ENCODE assay signal across 22 cellular contexts in the genomic region with DNA sequence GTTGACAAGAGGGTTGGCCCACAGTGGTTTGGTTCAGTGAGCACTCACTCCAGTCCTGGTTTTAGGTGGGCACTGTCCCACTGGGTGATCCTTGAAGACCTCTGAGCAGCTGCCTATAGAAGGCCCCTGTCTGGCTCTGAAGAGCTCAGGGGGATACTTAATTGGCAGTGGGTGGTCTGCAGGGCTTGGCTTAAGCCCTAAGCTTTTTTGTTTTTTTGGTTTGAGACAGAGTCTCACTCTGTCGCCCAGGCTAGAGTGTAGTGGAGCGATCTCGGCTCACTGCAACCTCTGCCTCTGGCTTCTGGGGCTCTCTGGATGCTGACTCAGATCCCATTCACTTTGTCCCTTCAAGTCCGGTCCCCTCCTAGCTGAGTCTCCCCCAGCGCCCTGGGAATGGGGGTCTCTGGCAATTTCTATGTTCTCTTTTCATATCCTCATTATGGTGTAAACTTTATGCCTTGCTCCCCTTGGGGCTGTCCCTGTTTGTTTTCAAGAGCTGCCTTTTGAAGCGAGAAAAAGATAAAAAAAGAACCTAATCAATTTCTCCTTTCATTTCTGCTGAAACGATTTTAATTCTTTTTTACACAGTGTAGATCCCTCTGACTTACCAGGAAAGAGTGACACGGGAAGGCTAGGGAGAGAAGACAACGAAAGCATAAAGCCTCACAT. TPM values are rescaled to one million over a fixed set of nuclear protein-coding genes. Genes with fewer than 3 reads are reported as not detected.
"Had no signal": no experiment of that assay in that cellular context is flagged by ENCODE, and none has a peak within 500 bp of the region (broad histone marks: within the 10 kb centered on the region; RNA-seq: fewer than 3 reads in every experiment).

No MANE protein-coding gene starts in this region.

- H3K4me1 Mint-ChIP-seq: immature natural killer cell, T-helper 17 cell had no signal

- DNase-seq: activated CD4-positive, alpha-beta T cell treated with anti-CD3 and anti-CD28 coated beads, Interleukin-2, amount 50 U/mL, for 4 hours; activated CD8-positive, alpha-beta memory T cell treated with anti-CD3 and anti-CD28 coated beads, Interleukin-2, amount 10 ng/mL, durations not matched to agents 7 days and 5 days; activated effector memory CD4-positive, alpha-beta T cell treated with anti-CD3 and anti-CD28 coated beads, Interleukin-2, amount 50 U/mL, for 16 hours; activated T-cell treated with anti-CD3 and anti-CD28 coated beads, Interleukin-2, amount 50 U/mL, for 24 hours; amniotic stem cell; esophagus squamous epithelium; foreskin fibroblast; immature natural killer cell; left cardiac atrium; mucosa of descending colon; sigmoid colon; stimulated activated CD4-positive, alpha-beta T cell treated with anti-CD3 and anti-CD28 coated beads, Interleukin-4, amount 100 ng/mL, for 1 hour; stimulated activated CD8-positive, alpha-beta memory T cell treated with anti-CD3 and anti-CD28 coated beads, Interleukin-4, amount 100 ng/mL, for 48 hours; stomach; T-helper 17 cell had no signal

- H3K9me3 ChIP-seq: breast epithelium, esophagus squamous epithelium, mucosa of descending colon, sigmoid colon, stomach, thoracic aorta had no signal

- H3K9me3 Mint-ChIP-seq: activated naive CD4-positive, alpha-beta T cell treated with anti-CD3 and anti-CD28 coated beads, Interleukin-2, amount 50 U/mL, for 72 hours; activated T-cell treated with anti-CD3 and anti-CD28 coated beads, Interleukin-2, amount 50 U/mL, for 24 hours; immature natural killer cell; natural killer cell treated with Interleukin-12 subunit alpha and Interleukin-12 subunit beta and Interleukin-15 and Interleukin-18, amount 100 ng/mL, for 72 hours had no signal

- H3K27ac ChIP-seq: breast epithelium, esophagus squamous epithelium, sigmoid colon, stomach, thoracic aorta had no signal

- H3K4me3 ChIP-seq: breast epithelium, esophagus squamous epithelium, lung, mucosa of descending colon, sigmoid colon, stomach, thoracic aorta had no signal

- H3K36me3 ChIP-seq: breast epithelium, esophagus squamous epithelium, sigmoid colon, stomach, thoracic aorta had no signal

- ATAC-seq: activated CD8-positive, alpha-beta memory T cell treated with anti-CD3 and anti-CD28 coated beads, Interleukin-2, amount 10 ng/mL, durations not matched to agents 7 days and 5 days; activated naive CD4-positive, alpha-beta T cell treated with anti-CD3 and anti-CD28 coated beads, Interleukin-2, amount 50 U/mL, for 72 hours; left cardiac atrium; mucosa of descending colon; T-helper 17 cell had no signal

- H3K27ac Mint-ChIP-seq: activated CD8-positive, alpha-beta memory T cell treated with anti-CD3 and anti-CD28 coated beads, Interleukin-2, amount 10 ng/mL, durations not matched to agents 7 days and 5 days; activated naive CD4-positive, alpha-beta T cell treated with anti-CD3 and anti-CD28 coated beads, Interleukin-2, amount 50 U/mL, for 72 hours; activated T-cell treated with anti-CD3 and anti-CD28 coated beads, Interleukin-2, amount 50 U/mL, for 24 hours; immature natural killer cell; natural killer cell treated with Interleukin-12 subunit alpha and Interleukin-12 subunit beta and Interleukin-15 and Interleukin-18, amount 100 ng/mL, for 72 hours; T-helper 17 cell had no signal

- H3K36me3 Mint-ChIP-seq: activated CD8-positive, alpha-beta memory T cell treated with anti-CD3 and anti-CD28 coated beads, Interleukin-2, amount 10 ng/mL, durations not matched to agents 7 days and 5 days; immature natural killer cell; natural killer cell treated with Interleukin-12 subunit alpha and Interleukin-12 subunit beta and Interleukin-15 and Interleukin-18, amount 100 ng/mL, for 72 hours had no signal

- FAIRE-seq: endometrium, TTC549 had no signal

- H3K4me1 ChIP-seq: breast epithelium had no signal

- H3K4me3 Mint-ChIP-seq: activated CD8-positive, alpha-beta memory T cell treated with anti-CD3 and anti-CD28 coated beads, Interleukin-2, amount 10 ng/mL, durations not matched to agents 7 days and 5 days; activated T-cell treated with anti-CD3 and anti-CD28 coated beads, Interleukin-2, amount 50 U/mL, for 24 hours; immature natural killer cell; natural killer cell treated with Interleukin-12 subunit alpha and Interleukin-12 subunit beta and Interleukin-15 and Interleukin-18, amount 100 ng/mL, for 72 hours; T-helper 17 cell had no signal

RNA-seq across cellular contexts. Expression of a gene that starts 12.2 kb away (rescaled TPM):
- total RNA-seq: natural killer cell treated with Interleukin-12 subunit alpha and Interleukin-12 subunit beta and Interleukin-15 and Interleukin-18, amount 100 ng/mL, for 72 hours had no signal
- polyA plus RNA-seq: immature natural killer cell had no signal
